24 cellular contexts compared by ENCODE assay signal in genomic region chr13:111158136-111158805, GRCh38. TPM values are rescaled to one million over a fixed set of nuclear protein-coding genes. Genes with fewer than 3 reads are reported as not detected.
DNase-seq lines count a peak whose midpoint lies in the region; ATAC-seq and TF ChIP-seq lines count a peak whose summit lies in the region.
"Had no signal": no experiment of that assay in that cellular context is flagged by ENCODE, and none has a peak within 500 bp of the region (broad histone marks: within the 10 kb centered on the region; RNA-seq: fewer than 3 reads in every experiment).

No MANE protein-coding gene starts in this region.

- H3K4me1 Mint-ChIP-seq in CD4-positive, alpha-beta T cell (ENCODE audit: low read depth): peaks cover 74% of the 10 kb centered on the region
- H3K4me1 Mint-ChIP-seq in activated naive CD8-positive, alpha-beta T cell treated with anti-CD3 and anti-CD28 coated beads, Interleukin-2, amount 50 U/mL, for 24 hours: peaks cover 64% of the 10 kb centered on the region

- ATAC-seq in CD4-positive, alpha-beta T cell (ENCODE audit: poor library complexity): no peak
- ATAC-seq in activated naive CD8-positive, alpha-beta T cell treated with anti-CD3 and anti-CD28 coated beads, Interleukin-2, amount 50 U/mL, for 24 hours: no peak
- ATAC-seq: A549; activated CD8-positive, alpha-beta T cell treated with anti-CD3 and anti-CD28 coated beads for 36 hours; HepG2 had no signal

- H3K4me3 Mint-ChIP-seq in CD4-positive, alpha-beta T cell: peak overlapping the region; percentile 30
- H3K4me3 Mint-ChIP-seq in activated naive CD8-positive, alpha-beta T cell treated with anti-CD3 and anti-CD28 coated beads, Interleukin-2, amount 50 U/mL, for 24 hours: no peak overlapping the region
- H3K4me3 Mint-ChIP-seq: activated CD8-positive, alpha-beta T cell treated with anti-CD3 and anti-CD28 coated beads for 36 hours had no signal

- CTCF ChIA-PET in CD4-positive, alpha-beta T cell (lab: Charles Lee): interaction anchor here (1.1 to 1.5 kb wide), 2 partner anchors 25 to 91 kb away, joined by 5 read pairs; no protein-coding TSS in a partner anchor

- no peaks in the 10 kb centered on the region for H3K27me3 ChIP-seq in CD4-positive, alpha-beta T cell (ENCODE audit: control insufficient read depth, insufficient read depth, low read length)
- H3K27me3 ChIP-seq: BLaER1, right atrium auricular region, SJSA1, suprapubic skin had no signal

- no peak for DNase-seq in CD4-positive, alpha-beta T cell
- DNase-seq in NCI-H2029 (lab: John Stamatoyannopoulos, UW) (peak; percentile 64), cerebellum (ENCODE audit: low spot score) (peak; percentile 71), medulla oblongata (ENCODE audit: extremely low spot score) (peak; percentile 36), DMS 273 treated with DMSO at 0.1 percent for 48 hours (lab: John Stamatoyannopoulos, UW) (no peak)
- no peak for DNase-seq in activated naive CD8-positive, alpha-beta T cell treated with anti-CD3 and anti-CD28 coated beads, Interleukin-2, amount 50 U/mL, for 24 hours
- no peak for DNase-seq in activated CD8-positive, alpha-beta memory T cell treated with anti-CD3 and anti-CD28 coated beads, Interleukin-2, amount 50 U/mL, for 4 hours
- DNase-seq in stimulated activated CD4-positive, alpha-beta T cell treated with anti-CD3 and anti-CD28 coated beads, Interleukin-12 subunit alpha, Interleukin-12 subunit beta, amount 100 ng/mL, for 4 hours: no peak
- DNase-seq: activated CD8-positive, alpha-beta T cell treated with anti-CD3 and anti-CD28 coated beads for 36 hours; activated naive CD4-positive, alpha-beta T cell; activated T-cell treated with anti-CD3 and anti-CD28 coated beads, Interleukin-2, amount 50 U/mL, for 1 hour; foreskin melanocyte; kidney; naive B cell; NCI-H1694; NCI-H345; occipital lobe; stimulated activated CD8-positive, alpha-beta memory T cell treated with anti-CD3 and anti-CD28 coated beads, Interleukin-4, amount 100 ng/mL, for 48 hours had no signal

- no peak overlapping the region for H3K27ac Mint-ChIP-seq in CD4-positive, alpha-beta T cell
- H3K27ac Mint-ChIP-seq in activated naive CD8-positive, alpha-beta T cell treated with anti-CD3 and anti-CD28 coated beads, Interleukin-2, amount 50 U/mL, for 24 hours: no peak overlapping the region
- H3K27ac Mint-ChIP-seq: activated CD8-positive, alpha-beta T cell treated with anti-CD3 and anti-CD28 coated beads for 36 hours; naive B cell had no signal

- H3K9me3 ChIP-seq in CD4-positive, alpha-beta T cell (ENCODE audit: control insufficient read depth, low read length): no peaks in the 10 kb centered on the region
- H3K9me3 ChIP-seq: A549, right atrium auricular region, SJSA1, suprapubic skin had no signal

- no peak for TF ChIP-seq CTCF in CD4-positive, alpha-beta T cell (IDR thresholded peaks at IDR 0.05)

- intact Hi-C loops in CD4-positive, alpha-beta T cell (cut with DNase I, micrococcal nuclease): loop anchor here in 1 of 2 experiments (10.0 kb wide), 1 partner anchor 453 kb away; the partner anchor contains the start of gene CARS2

- H3K27ac ChIP-seq in CD4-positive, alpha-beta T cell (ENCODE audit: low read depth, low read length): no peak overlapping the region
- H3K27ac ChIP-seq: A549, BLaER1, right atrium auricular region, SJSA1, suprapubic skin had no signal

- POLR2A ChIA-PET in CD4-positive, alpha-beta T cell (lab: Charles Lee): interaction anchor here (0.6 to 1.3 kb wide), 5 partner anchors 19 to 59 kb away, joined by 3 to 4 read pairs (median 4); no protein-coding TSS in a partner anchor

- peaks cover 60% of the 10 kb centered on the region for H3K36me3 Mint-ChIP-seq in CD4-positive, alpha-beta T cell (ENCODE audit: low read depth)
- H3K36me3 Mint-ChIP-seq in activated naive CD8-positive, alpha-beta T cell treated with anti-CD3 and anti-CD28 coated beads, Interleukin-2, amount 50 U/mL, for 24 hours (ENCODE audit: low read depth): peaks cover 44% of the 10 kb centered on the region

- no peaks in the 10 kb centered on the region for H3K27me3 Mint-ChIP-seq in CD4-positive, alpha-beta T cell
- H3K27me3 Mint-ChIP-seq in activated naive CD8-positive, alpha-beta T cell treated with anti-CD3 and anti-CD28 coated beads, Interleukin-2, amount 50 U/mL, for 24 hours: no peaks in the 10 kb centered on the region
- H3K27me3 Mint-ChIP-seq: activated CD8-positive, alpha-beta T cell treated with anti-CD3 and anti-CD28 coated beads for 36 hours; naive B cell had no signal

- H3K9me3 Mint-ChIP-seq in CD4-positive, alpha-beta T cell: no peaks in the 10 kb centered on the region
- H3K9me3 Mint-ChIP-seq in activated naive CD8-positive, alpha-beta T cell treated with anti-CD3 and anti-CD28 coated beads, Interleukin-2, amount 50 U/mL, for 24 hours: peaks cover 13% of the 10 kb centered on the region

RNA-seq across cellular contexts. Expression of gene ARHGEF7, which starts 43.2 kb away (rescaled TPM):
- 100 to 1,000 TPM; 144 to 150 TPM for total RNA-seq in CD4-positive, alpha-beta T cell
- 164 TPM for total RNA-seq in cerebellum

Comparison
In these comparisons a context has a peak if more than half of its experiments do, and no peak if none do; other contexts are left out.
1. DNase-seq: peak in NCI-H2029 (single experiment), cerebellum (single experiment) and medulla oblongata (single experiment); none in CD4-positive, alpha-beta T cell (0 of 10), activated naive CD8-positive, alpha-beta T cell treated with anti-CD3 and anti-CD28 coated beads, Interleukin-2, amount 50 U/mL, for 24 hours (single experiment), DMS 273 treated with DMSO at 0.1 percent for 48 hours (single experiment), activated CD8-positive, alpha-beta memory T cell treated with anti-CD3 and anti-CD28 coated beads, Interleukin-2, amount 50 U/mL, for 4 hours (single experiment) and stimulated activated CD4-positive, alpha-beta T cell treated with anti-CD3 and anti-CD28 coated beads, Interleukin-12 subunit alpha, Interleukin-12 subunit beta, amount 100 ng/mL, for 4 hours (single experiment).